Comparison of ENCODE assay signal across 12 cellular contexts in the genomic region with DNA sequence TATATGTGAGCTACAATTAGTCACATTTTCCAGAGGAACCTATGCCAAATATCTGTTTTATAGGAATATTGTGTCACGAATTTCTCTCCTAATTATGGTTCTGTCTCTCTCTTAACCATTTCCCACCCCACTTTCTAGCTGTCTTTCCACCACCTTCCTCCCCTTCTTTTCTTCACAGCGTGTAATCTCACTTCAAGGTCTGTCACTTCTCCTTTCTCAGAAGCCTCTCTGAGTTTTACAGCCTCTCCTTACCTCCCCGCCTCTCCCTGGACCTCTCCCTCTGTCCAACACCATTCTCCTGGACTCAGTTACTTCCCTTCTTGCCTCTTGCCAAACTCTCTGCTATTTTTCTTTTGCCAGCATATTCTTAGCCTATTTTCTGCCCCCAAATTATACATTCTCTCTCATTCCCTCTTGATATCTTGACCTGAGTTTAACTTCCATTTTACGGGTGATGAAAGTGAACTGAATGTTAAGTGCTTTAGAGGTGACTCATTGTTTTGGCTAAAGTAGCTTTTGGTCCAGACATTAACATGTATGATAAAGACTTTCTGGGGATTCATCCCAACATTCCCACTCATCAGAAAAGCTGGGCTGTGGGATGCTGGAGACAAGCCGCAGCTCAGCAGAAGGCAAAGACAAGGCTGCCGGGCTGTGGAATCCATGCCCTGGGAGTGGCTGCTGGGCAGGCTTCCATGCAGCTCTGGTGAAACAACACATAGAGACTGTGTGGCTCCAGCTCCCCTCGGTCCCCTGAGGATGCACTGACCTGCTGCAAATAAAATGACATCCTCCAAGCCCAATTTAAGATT.
DNase-seq lines count a peak whose midpoint lies in the region; ATAC-seq and TF ChIP-seq lines count a peak whose summit lies in the region.
"Had no signal": no experiment of that assay in that cellular context is flagged by ENCODE, and none has a peak within 500 bp of the region (broad histone marks: within the 10 kb centered on the region; RNA-seq: fewer than 3 reads in every experiment).

No MANE protein-coding gene starts in this region.

- H3K4me1 ChIP-seq in ascending aorta, result peaks cover 0 to 20% of the 10 kb centered on the region in 2 donors
- H3K4me1 ChIP-seq: HAP-1 had no signal

- no peaks in the 10 kb centered on the region for H3K9me3 ChIP-seq in ascending aorta
- H3K9me3 ChIP-seq: HAP-1 had no signal

- no peak for TF ChIP-seq POLR2A in erythroblast (IDR thresholded peaks at IDR 0.05; ENCODE audit: low read length)

- ATAC-seq in left ventricle myocardium superior (peak; percentile 60), GM18909 (IDR thresholded peaks at IDR 0.05; ENCODE audit: poor library complexity, unreplicated experiment) (no peak), GM21360 (IDR thresholded peaks at IDR 0.05; ENCODE audit: unreplicated experiment) (no peak)
- ATAC-seq: WTC11 had no signal

- H3K4me3 ChIP-seq in ascending aorta, result peak overlapping the region in 1 of 2 donors; percentile 45
- H3K4me3 ChIP-seq: HAP-1 had no signal

- DNase-seq in HS-5 (ENCODE audit: low read depth) (peak; percentile 20), ascending aorta (ENCODE audit: low spot score in 2 of 2) (peak in 1 of 2 donors; percentile 74), left ventricle myocardium superior (peak; percentile 59), superior temporal gyrus (ENCODE audit: extremely low spot score) (peak; percentile 42), erythroblast (lab: John Stamatoyannopoulos, UW) (no peak)
- DNase-seq: activated naive CD4-positive, alpha-beta T cell treated with Interleukin-2 at 50 U/mL for 16 hours; kidney glomerular epithelial cell; NCI-H1417 had no signal

- H3K27me3 ChIP-seq in ascending aorta, result no peaks in the 10 kb centered on the region

- TF ChIP-seq CTCF in ascending aorta (IDR thresholded peaks at IDR 0.05), result no peak

- peak overlapping the region; percentile 57 to 78 for H3K27ac ChIP-seq in ascending aorta

- no peaks in the 10 kb centered on the region for H3K36me3 ChIP-seq in ascending aorta
- H3K36me3 ChIP-seq: HAP-1 had no signal

- intact Hi-C loops in ascending aorta (cut with DNase I), result no loop called here
- intact Hi-C loops in left ventricle myocardium superior (cut with micrococcal nuclease), result loop anchor here (10.0 kb wide), 1 partner anchor 205 kb away; no protein-coding TSS in a partner anchor

Comparison
In these comparisons a context has a peak if more than half of its experiments do, and no peak if none do; other contexts are left out.
1. DNase-seq: peak in HS-5 (single experiment), left ventricle myocardium superior (single experiment) and superior temporal gyrus (single experiment); none in erythroblast (0 of 2).